ENCODE assay signal across 9 cellular contexts in genomic region chr6:27237089-27237723, GRCh38. TPM values are rescaled to one million over a fixed set of nuclear protein-coding genes. Genes with fewer than 3 reads are reported as not detected.
DNase-seq lines count a peak whose midpoint lies in the region; ATAC-seq, FAIRE-seq and TF ChIP-seq lines count a peak whose summit lies in the region.
"Had no signal": no experiment of that assay in that cellular context is flagged by ENCODE, and none has a peak within 500 bp of the region (broad histone marks: within the 10 kb centered on the region; RNA-seq: fewer than 3 reads in every experiment).

No MANE protein-coding gene starts in this region.

- peaks cover 12% of the 10 kb centered on the region for H3K23me2 ChIP-seq in H1 (ENCODE audit: low read depth, low read length)

- no peak overlapping the region for H3K4ac ChIP-seq in H1 (replicated peaks; ENCODE audit: insufficient read length, low read depth, low read length)

- POLR2A ChIA-PET in H1 (lab: Charles Lee; ENCODE audit: partially characterized antibody) = interaction anchor here (1.0 to 4.2 kb wide), 5 partner anchors 14 to 105 kb away, joined by 4 to 15 read pairs (median 4); a partner anchor contains a TSS

- no peaks in the 10 kb centered on the region for H4K20me1 ChIP-seq in H1 (replicated peaks in 1 of 2; ENCODE audit: control insufficient read depth in 1 of 2, insufficient read depth in 2 of 2, low read length in 2 of 2)
- H4K20me1 ChIP-seq: BLaER1 treated with 17β-estradiol and CSF1 and Interleukin-3, amounts not matched to agents 10 nM and 100 nM had no signal

- FAIRE-seq in H1 (lab: Jason Lieb, UNC) (peak; percentile 71), frontal cortex (lab: Jason Lieb, UNC) (no peak)

- no peak overlapping the region for H3K23ac ChIP-seq in H1 (ENCODE audit: insufficient read length)

- H3K9me3 Mint-ChIP-seq in T-helper 2 cell treated with Interferon-gamma antibody and Interleukin-4, amounts not matched to agents 5 μg/mL and 100 μg/mL, for 36 hours = no peaks in the 10 kb centered on the region

- H2BK12ac ChIP-seq in H1 (ENCODE audit: low read depth, low read length) = no peak overlapping the region

- no peak overlapping the region for H2BK20ac ChIP-seq in H1 (ENCODE audit: low read length)

- H3K27me3 ChIP-seq in H1 (replicated peaks in 1 of 4; ENCODE audit: control insufficient read depth in 3 of 4, extremely low read depth in 1 of 4, insufficient read depth in 3 of 4, low read length in 3 of 4) = peaks cover 0 to 11% (median 7%) of the 10 kb centered on the region in 4 experiments; a peak in 5 of 7 replicates

- H3K4me1 Mint-ChIP-seq in T-helper 2 cell treated with Interferon-gamma antibody and Interleukin-4, amounts not matched to agents 5 μg/mL and 100 μg/mL, for 36 hours (ENCODE audit: low read depth) = peaks cover 18% of the 10 kb centered on the region

- no peak overlapping the region for H2AFZ ChIP-seq in H1 (ENCODE audit: low read length)

- no peak overlapping the region for H3K14ac ChIP-seq in H1 (ENCODE audit: insufficient read length)

- H3K9ac ChIP-seq in H1 (replicated peaks in 1 of 4; ENCODE audit: extremely low read depth in 1 of 4, low read depth in 3 of 4, low read length in 3 of 4) = no peak overlapping the region
- H3K9ac ChIP-seq: BLaER1 treated with 17β-estradiol and CSF1 and Interleukin-3, amounts not matched to agents 10 nM and 100 nM had no signal

- no peaks in the 10 kb centered on the region for H3K9me3 ChIP-seq in H1 (ENCODE audit: insufficient read depth in 2 of 2, low read depth in 1 of 2, low read length in 1 of 2)

- H2BK5ac ChIP-seq in H1 (ENCODE audit: low read depth, low read length) = no peak overlapping the region

- H3K56ac ChIP-seq in H1 (replicated peaks; ENCODE audit: insufficient read length, low read depth, low read length) = no peak overlapping the region

- H2AK5ac ChIP-seq in H1 (ENCODE audit: low read depth, low read length) = no peak overlapping the region

- H4K8ac ChIP-seq in H1 (ENCODE audit: extremely low read depth, insufficient read depth, low read length) = no peak overlapping the region

- TF ChIP-seq POLR2A in H1 (IDR thresholded peaks at IDR 0.05; ENCODE audit: control extremely low read depth in 1 of 2, low read depth in 2 of 2, low read length in 2 of 2) = no peak

- no peak for ATAC-seq in HG03135 (IDR thresholded peaks at IDR 0.05; ENCODE audit: unreplicated experiment)

- H2BK15ac ChIP-seq in H1 (ENCODE audit: low read length) = no peak overlapping the region

- no peak for TF ChIP-seq EP300 in H1 (IDR thresholded peaks at IDR 0.05; ENCODE audit: borderline replicate concordance in 1 of 2, low read depth in 2 of 2, low read length in 2 of 2)

- TF ChIP-seq CTCF in H1 (IDR thresholded peaks at IDR 0.05; ENCODE audit: control extremely low read depth in 1 of 3, insufficient read depth in 1 of 3, low read depth in 1 of 3, low read length in 3 of 3) = no peak

- H4K91ac ChIP-seq in H1 (replicated peaks; ENCODE audit: insufficient read length, low read length) = no peak overlapping the region

- peaks cover 2% of the 10 kb centered on the region for H3K36me3 Mint-ChIP-seq in T-helper 2 cell treated with Interferon-gamma antibody and Interleukin-4, amounts not matched to agents 5 μg/mL and 100 μg/mL, for 36 hours (ENCODE audit: low read depth)

- peak overlapping the region; percentile 74 for H3K4me3 Mint-ChIP-seq in T-helper 2 cell treated with Interferon-gamma antibody and Interleukin-4, amounts not matched to agents 5 μg/mL and 100 μg/mL, for 36 hours

- H3K79me1 ChIP-seq in H1 (ENCODE audit: low read depth, low read length) = no peaks in the 10 kb centered on the region

- TF ChIP-seq RAD21 in H1 (IDR thresholded peaks at IDR 0.05 in 1 of 2, conservative IDR thresholded peaks at IDR 0.05 in 1 of 2; ENCODE audit: low read depth in 2 of 2, low read length in 2 of 2) = no peak

- WGBS in H1 (ENCODE audit: extremely low coverage in 1 of 2, insufficient coverage in 1 of 2, insufficient read length in 1 of 2, insufficient replicate concordance in 2 of 2, low coverage in 1 of 2, low lambda C conversion rate in 2 of 2, missing lambda C conversion rate in 1 of 2), 2 experiments = 17% methylated on average over 18 of the region's 18 CpGs; no CpG with 5 or more reads in 1 of the 2 experiments

- H3K27me3 Mint-ChIP-seq in T-helper 2 cell treated with Interferon-gamma antibody and Interleukin-4, amounts not matched to agents 5 μg/mL and 100 μg/mL, for 36 hours (ENCODE audit: low read depth) = peaks cover 66% of the 10 kb centered on the region

- no peak overlapping the region for H4K5ac ChIP-seq in H1 (ENCODE audit: insufficient read length, low read depth, low read length)

- H3K27ac ChIP-seq in H1 (ENCODE audit: low read depth, low read length) = no peak overlapping the region
- H3K27ac ChIP-seq: BLaER1 treated with 17β-estradiol and CSF1 and Interleukin-3, amounts not matched to agents 10 nM and 100 nM had no signal

- CTCF ChIA-PET in H1 (lab: Charles Lee; ENCODE audit: partially characterized antibody) = interaction anchor here (0.6 to 2.6 kb wide), 9 partner anchors 10 to 76 kb away, joined by 3 to 8 read pairs (median 3); no protein-coding TSS in a partner anchor

- DNase-seq in NCI-H748 (lab: John Stamatoyannopoulos, UW; ENCODE audit: unreplicated experiment) (peak; percentile 32), NCI-H748 treated with DMSO at 0.1 percent for 48 hours (lab: John Stamatoyannopoulos, UW) (no peak), H1 (ENCODE audit: low read depth in 1 of 2, low spot score in 2 of 2) (peak in 1 of 2 experiments; percentile 87), NCI-H2029 (lab: John Stamatoyannopoulos, UW) (no peak), frontal cortex (ENCODE audit: low spot score in 2 of 2) (no peak)
- peak; percentile 49 for DNase-seq in T-helper 2 cell treated with Interferon-gamma antibody and Interleukin-4, amounts not matched to agents 5 μg/mL and 100 μg/mL, for 36 hours (ENCODE audit: low spot score)
- DNase-seq in stimulated activated CD4-positive, alpha-beta T cell treated with anti-CD3 and anti-CD28 coated beads, Interleukin-2, amount 100 ng/mL, for 24 hours = peak; percentile 62 to 79

- H3K4me3 ChIP-seq in H1 (ENCODE audit: extremely low read depth in 1 of 4, insufficient read depth in 2 of 4, low read depth in 3 of 4, low read length in 4 of 4) = peak overlapping the region; percentile 75 to 93 (median 90)
- H3K4me3 ChIP-seq: BLaER1 treated with 17β-estradiol and CSF1 and Interleukin-3, amounts not matched to agents 10 nM and 100 nM had no signal

- H3K18ac ChIP-seq in H1 (ENCODE audit: extremely low read depth, low read length) = no peak overlapping the region

- no peaks in the 10 kb centered on the region for H3K36me3 ChIP-seq in H1 (ENCODE audit: control insufficient read depth in 2 of 4, insufficient read depth in 4 of 4, low read length in 3 of 4)
- H3K36me3 ChIP-seq: BLaER1 treated with 17β-estradiol and CSF1 and Interleukin-3, amounts not matched to agents 10 nM and 100 nM had no signal

- no peaks in the 10 kb centered on the region for H3K79me2 ChIP-seq in H1 (ENCODE audit: control insufficient read depth in 1 of 2, insufficient read depth in 2 of 2, low read length in 2 of 2)

- peak overlapping the region; percentile 53 for H3K27ac Mint-ChIP-seq in T-helper 2 cell treated with Interferon-gamma antibody and Interleukin-4, amounts not matched to agents 5 μg/mL and 100 μg/mL, for 36 hours

- no peak overlapping the region for H2BK120ac ChIP-seq in H1 (replicated peaks; ENCODE audit: low read depth, low read length)

- H3K4me2 ChIP-seq in H1 (ENCODE audit: insufficient read depth in 1 of 2, low read depth in 2 of 2, low read length in 2 of 2) = peak overlapping the region; percentile 80 to 94
- H3K4me2 ChIP-seq: BLaER1 treated with 17β-estradiol and CSF1 and Interleukin-3, amounts not matched to agents 10 nM and 100 nM had no signal

- peaks cover 0 to 4% (median 0%) of the 10 kb centered on the region in 4 experiments; a peak in 1 of 7 replicates for H3K4me1 ChIP-seq in H1 (replicated peaks in 1 of 4; ENCODE audit: control insufficient read depth in 3 of 4, insufficient read depth in 4 of 4, low read length in 3 of 4)
- H3K4me1 ChIP-seq: BLaER1 treated with 17β-estradiol and CSF1 and Interleukin-3, amounts not matched to agents 10 nM and 100 nM had no signal

TF ChIP-seq in H1, 55 proteins besides CTCF, POLR2A, EP300 and RAD21 (continues in another document):
- TF ChIP-seq CEBPB (IDR thresholded peaks at IDR 0.05; ENCODE audit: low read depth, low read length) (peak; percentile 43; the same call in 1 of the 2 replicates), TAF7 (optimal IDR thresholded peaks at IDR 0.05; ENCODE audit: borderline replicate concordance, low read depth, low read length) (no peak), TBP (IDR thresholded peaks at IDR 0.05; ENCODE audit: low read depth, low read length) (peak; percentile 99), HDAC2 (IDR thresholded peaks at IDR 0.05; ENCODE audit: borderline replicate concordance in 1 of 2, low read depth in 2 of 2, low read length in 2 of 2) (0 out of 4 replicates have a peak, but pooled peaks of 1 of the 2 experiments have one; percentile 16), KDM1A (IDR thresholded peaks at IDR 0.05; ENCODE audit: borderline replicate concordance, low read length) (peak; percentile 64; the same call in 1 of the 2 replicates), ATF2 (IDR thresholded peaks at IDR 0.05; ENCODE audit: low read length) (peak; percentile 75; the same call in 1 of the 2 replicates), TCF12 (IDR thresholded peaks at IDR 0.05; ENCODE audit: low read depth, low read length) (no peak), JUND (IDR thresholded peaks at IDR 0.05; ENCODE audit: low read length) (no peak)

RNA-seq across cellular contexts. Expression of gene PRSS16, which starts 10.3 kb away (rescaled TPM):
- total RNA-seq in H1 (2021; fragmentation: NEBNext Ultra II Directional; extraction: Animal tissue kit (Norgen Biotek cat#: 25700)) = 19.2 and 20.2 TPM in 2 replicates
- polyA plus RNA-seq in H1 (2011; rRNA removed) = 38.9 and 39.6 TPM in 2 replicates
- polyA plus RNA-seq in H1 (2011; cell fraction: cytosol; rRNA removed) = 48.8 TPM
- polyA plus RNA-seq in H1 (2011; cell fraction: nucleus; rRNA removed) = 23.7 TPM
- 15.7 to 20.6 TPM (median 19.8 TPM) in 4 replicates for polyA plus RNA-seq in H1 (2012, experiment 1 of 2)
- polyA plus RNA-seq in H1 (2012, experiment 2 of 2) = 23.1 TPM
- polyA plus RNA-seq in H1 (2013, experiment 1 of 2) = 15.2 TPM
- 16.0 TPM for polyA plus RNA-seq in H1 (2013, experiment 2 of 2)
- 27.4 and 34.3 TPM in 2 replicates for polyA minus RNA-seq in H1 (2011; rRNA and poly(A)+ RNA removed)
- polyA minus RNA-seq in H1 (2011; cell fraction: cytosol; rRNA and poly(A)+ RNA removed) = 5.1 TPM
- polyA minus RNA-seq in H1 (2011; cell fraction: nucleus; rRNA and poly(A)+ RNA removed) = 11.7 TPM
- total RNA-seq in frontal cortex = 0.41 TPM

Comparison
In these comparisons a context has a peak if more than half of its experiments do, and no peak if none do; other contexts are left out.
1. DNase-seq: peak in NCI-H748 (single experiment), T-helper 2 cell treated with Interferon-gamma antibody and Interleukin-4, amounts not matched to agents 5 μg/mL and 100 μg/mL, for 36 hours (single experiment) and stimulated activated CD4-positive, alpha-beta T cell treated with anti-CD3 and anti-CD28 coated beads, Interleukin-2, amount 100 ng/mL, for 24 hours (2 of 2); none in NCI-H748 treated with DMSO at 0.1 percent for 48 hours (single experiment), NCI-H2029 (single experiment) and frontal cortex (0 of 2).
2. RNA of gene PRSS16, which starts 10.3 kb away (total RNA-seq): 19.2 to 20.2 TPM in H1; 0.41 TPM in frontal cortex (single experiment); every median in the first group is over 10 times any median in the second.